Comparison of ENCODE assay signal across 8 cellular contexts in the genomic region with DNA sequence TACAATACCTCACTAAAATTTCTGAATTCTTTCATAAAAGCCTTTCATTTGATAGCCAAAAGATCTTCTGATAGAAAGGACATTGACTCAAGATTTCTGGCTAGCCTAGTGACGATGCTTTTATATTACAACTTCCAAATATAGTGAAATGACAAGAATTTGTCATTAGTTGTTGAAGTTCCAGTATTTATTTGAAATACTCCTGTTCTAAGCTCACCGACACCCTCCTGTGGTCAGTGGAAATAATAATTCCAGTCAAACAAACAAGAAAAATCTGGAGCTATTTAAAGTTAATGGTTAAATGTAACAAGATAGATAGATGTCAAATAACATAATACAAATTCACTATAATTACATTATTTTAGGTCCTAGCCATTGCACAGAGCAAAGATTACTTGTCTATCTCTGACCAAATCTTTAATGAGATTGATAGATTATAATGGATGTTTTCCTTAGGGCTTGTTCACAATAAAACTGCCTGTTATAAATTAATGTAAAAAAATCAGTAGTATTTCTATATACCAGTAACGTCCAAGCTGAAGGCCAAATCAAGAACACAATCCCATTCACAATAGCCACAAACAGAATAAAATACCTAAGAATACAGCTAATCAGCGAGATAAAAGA.
DNase-seq lines count a peak whose midpoint lies in the region; ATAC-seq, FAIRE-seq and TF ChIP-seq lines count a peak whose summit lies in the region.

No MANE protein-coding gene starts in this region.

- H3K27me3 ChIP-seq in A673 (replicated peaks; ENCODE audit: insufficient read depth, low read depth, low read length, poor library complexity) (no peaks in the 10 kb centered on the region), K562 (ENCODE audit: control insufficient read depth in 2 of 2, insufficient read depth in 2 of 2, low read length in 2 of 2) (no peaks in the 10 kb centered on the region)

- H2AFZ ChIP-seq in K562 (ENCODE audit: low read depth, low read length), result no peak overlapping the region

- peak; percentile 68 for TF ChIP-seq CTCF in A673 (conservative IDR thresholded peaks at IDR 0.05; ENCODE audit: low read depth, low read length)
- TF ChIP-seq CTCF in K562 (IDR thresholded peaks at IDR 0.05 in 2 of 3, conservative IDR thresholded peaks at IDR 0.05 in 1 of 3; ENCODE audit: insufficient read depth in 2 of 3, low read depth in 1 of 3, low read length in 3 of 3), result peak; percentile 14 to 69 (median 21); a peak in 3 of 6 replicates

- no peaks in the 10 kb centered on the region for H3K9me1 ChIP-seq in K562 (ENCODE audit: control insufficient read depth, insufficient read depth, low read length)

- H3K4me3 ChIP-seq in A673 (ENCODE audit: low read depth, low read length, poor library complexity, severe bottlenecking) (no peak overlapping the region), K562 (no peak overlapping the region)

- no peak for TF ChIP-seq POLR2A in K562 (conservative IDR thresholded peaks at IDR 0.05)

- WGBS in K562 (ENCODE audit: insufficient coverage, low coverage, missing lambda C conversion rate), result 37% methylated on average over 4 of the region's 4 CpGs

- no peaks in the 10 kb centered on the region for H3K4me1 ChIP-seq in A673 (ENCODE audit: insufficient read depth, low read length, poor library complexity, severe bottlenecking)
- H3K4me1 ChIP-seq in K562 (replicated peaks in 1 of 2; ENCODE audit: control insufficient read depth in 2 of 2, insufficient read depth in 2 of 2, low read length in 2 of 2), result no peaks in the 10 kb centered on the region

- no peak for FAIRE-seq in K562 (lab: Jason Lieb, UNC)

- intact Hi-C loops in A673 (cut with micrococcal nuclease; ENCODE audit: unreplicated experiment) (loop anchor here (10.0 kb wide), 1 partner anchor 298 kb away; no protein-coding TSS in a partner anchor), K562 (cut with micrococcal nuclease) (loop anchor here (2.0 kb wide), 1 partner anchor 242 kb away; no protein-coding TSS in a partner anchor)

- in situ Hi-C loops in G401 (cut with HindIII; ENCODE audit: low sequenced_read_pairs) (no loop called here), K562 (cut with MboI) (no loop called here)

- peak; percentile 74 to 78 for TF ChIP-seq RAD21 in K562 (CRISPR knock-in tag; conservative IDR thresholded peaks at IDR 0.05 in 1 of 2, IDR thresholded peaks at IDR 0.05 in 1 of 2)

- no peaks in the 10 kb centered on the region for H3K79me2 ChIP-seq in K562 (ENCODE audit: control insufficient read depth, insufficient read depth, low read length)

- BruUV-seq in A673 (replicated peaks; lab: Mats Ljungman, UMichigan), result no TSS peak
- BruUV-seq in K562 (replicated peaks; lab: Mats Ljungman, UMichigan), result no TSS peak

- H3K9ac ChIP-seq in K562 (ENCODE audit: insufficient read depth in 1 of 2, low read depth in 2 of 2, low read length in 2 of 2), result no peak overlapping the region

- no peak for ATAC-seq in K562
- ATAC-seq in HG02678 (IDR thresholded peaks at IDR 0.05; ENCODE audit: unreplicated experiment), result no peak

- POLR2A ChIA-PET in A673 (lab: Charles Lee; ENCODE audit: low non-redundant PET), result no interaction called here
- POLR2A ChIA-PET in K562 (lab: Yijun Ruan, JAX), result interaction anchor here (1.1 kb wide), 1 partner anchor 265 kb away, joined by 4 read pairs; no protein-coding TSS in a partner anchor

- H3K4me2 ChIP-seq in K562 (ENCODE audit: insufficient read depth, low read length), result no peak overlapping the region

- peak; percentile 52 for DNase-seq in A673 (ENCODE audit: low spot score)
- peak; percentile 48 for DNase-seq in G401 (ENCODE audit: low spot score)
- peak; percentile 32 for DNase-seq in NCI-H460 (ENCODE audit: extremely low read depth, low read depth)
- peak; percentile 11 to 21 (median 18) for DNase-seq in K562 (ENCODE audit: extremely low read depth in 1 of 4, low spot score in 3 of 4)
- DNase-seq in iris pigment epithelial cell (ENCODE audit: low read depth), result peak; percentile 74
- peak; percentile 54 for DNase-seq in stromal cell of bone marrow (ENCODE audit: low read depth)
- no peak for DNase-seq in NCI-H446 treated with DMSO at 0.1 percent for 48 hours (lab: John Stamatoyannopoulos, UW)

- H4K20me1 ChIP-seq in K562 (replicated peaks; ENCODE audit: control insufficient read depth, insufficient read depth, low read length), result no peaks in the 10 kb centered on the region

- TF ChIP-seq EP300 in K562 (IDR thresholded peaks at IDR 0.05; ENCODE audit: low read length), result no peak

- H3K27ac ChIP-seq in A673 (ENCODE audit: low read depth, low read length, poor library complexity, severe bottlenecking), result no peak overlapping the region
- no peak overlapping the region for H3K27ac ChIP-seq in K562 (ENCODE audit: extremely low read depth, low read depth, low read length)

- H3K36me3 ChIP-seq in A673 (ENCODE audit: insufficient read depth, low read length, poor library complexity, severe bottlenecking), result no peaks in the 10 kb centered on the region
- no peaks in the 10 kb centered on the region; the same call in 2 of the 3 replicates for H3K36me3 ChIP-seq in K562 (ENCODE audit: control insufficient read depth, insufficient read depth, low read length)

- CTCF ChIA-PET in A673 (lab: Charles Lee) (interaction anchor here (0.6 to 1.1 kb wide), 3 partner anchors 8 to 268 kb away, joined by 3 read pairs; no protein-coding TSS in a partner anchor), K562 (lab: Yijun Ruan, JAX; ENCODE audit: low intra/inter-chr PET ratio) (interaction anchor here (0.7 kb wide), 1 partner anchor 62 kb away, joined by 3 read pairs; no protein-coding TSS in a partner anchor)

- no peaks in the 10 kb centered on the region for H3K9me3 ChIP-seq in A673 (ENCODE audit: low read depth, low read length, poor library complexity, severe bottlenecking)
- no peaks in the 10 kb centered on the region for H3K9me3 ChIP-seq in K562 (replicated peaks; ENCODE audit: control insufficient read depth, insufficient read depth, low read depth, low read length)

TF ChIP-seq in K562, 482 proteins besides CTCF, POLR2A, EP300 and RAD21:
- TF ChIP-seq LCOR (CRISPR knock-in tag; IDR thresholded peaks at IDR 0.05) (no peak), ZNF23 (CRISPR knock-in tag; IDR thresholded peaks at IDR 0.05) (no peak), TEAD4 (IDR thresholded peaks at IDR 0.05; ENCODE audit: low read length) (no peak), TEAD4 (CRISPR knock-in tag; IDR thresholded peaks at IDR 0.05; ENCODE audit: borderline replicate concordance) (no peak), ZNF766 (CRISPR knock-in tag; conservative IDR thresholded peaks at IDR 0.05) (no peak), JUN (IDR thresholded peaks at IDR 0.05; ENCODE audit: borderline replicate concordance, low read depth, low read length) (no peak), JUN (CRISPR knock-in tag; IDR thresholded peaks at IDR 0.05; ENCODE audit: borderline replicate concordance) (no peak), MEF2D (tag; conservative IDR thresholded peaks at IDR 0.05; ENCODE audit: low read depth) (no peak), SMC3 (conservative IDR thresholded peaks at IDR 0.05; ENCODE audit: insufficient read depth, low read depth, low read length) (0 out of 2 replicates have a peak, but pooled peaks have one; percentile 13), HMGN3 (IDR thresholded peaks at IDR 0.05; ENCODE audit: borderline replicate concordance, extremely low read depth, insufficient read length, low read depth, low read length) (no peak), SUPT5H (IDR thresholded peaks at IDR 0.05) (no peak), SAFB2 (IDR thresholded peaks at IDR 0.05; ENCODE audit: borderline replicate concordance, low read depth, low read length, severe bottlenecking) (no peak)
- TF ChIP-seq, protein P1, sequence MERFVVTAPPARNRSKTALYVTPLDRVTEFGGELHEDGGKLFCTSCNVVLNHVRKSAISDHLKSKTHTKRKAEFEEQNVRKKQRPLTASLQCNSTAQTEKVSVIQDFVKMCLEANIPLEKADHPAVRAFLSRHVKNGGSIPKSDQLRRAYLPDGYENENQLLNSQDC (CRISPR knock-in tag; IDR thresholded peaks at IDR 0.05), result no peak
- TF ChIP-seq, protein P2, sequence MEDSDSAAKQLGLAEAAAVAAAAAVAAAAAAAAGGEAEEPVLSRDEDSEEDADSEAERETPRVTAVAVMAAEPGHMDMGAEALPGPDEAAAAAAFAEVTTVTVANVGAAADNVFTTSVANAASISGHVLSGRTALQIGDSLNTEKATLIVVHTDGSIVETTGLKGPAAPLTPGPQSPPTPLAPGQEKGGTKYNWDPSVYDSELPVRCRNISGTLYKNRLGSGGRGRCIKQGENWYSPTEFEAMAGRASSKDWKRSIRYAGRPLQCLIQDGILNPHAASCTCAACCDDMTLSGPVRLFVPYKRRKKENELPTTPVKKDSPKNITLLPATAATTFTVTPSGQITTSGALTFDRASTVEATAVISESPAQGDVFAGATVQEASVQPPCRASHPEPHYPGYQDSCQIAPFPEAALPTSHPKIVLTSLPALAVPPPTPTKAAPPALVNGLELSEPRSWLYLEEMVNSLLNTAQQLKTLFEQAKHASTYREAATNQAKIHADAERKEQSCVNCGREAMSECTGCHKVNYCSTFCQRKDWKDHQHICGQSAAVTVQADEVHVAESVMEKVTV (CRISPR knock-in tag; IDR thresholded peaks at IDR 0.05), result peak; percentile 62
